In the genomic region with DNA sequence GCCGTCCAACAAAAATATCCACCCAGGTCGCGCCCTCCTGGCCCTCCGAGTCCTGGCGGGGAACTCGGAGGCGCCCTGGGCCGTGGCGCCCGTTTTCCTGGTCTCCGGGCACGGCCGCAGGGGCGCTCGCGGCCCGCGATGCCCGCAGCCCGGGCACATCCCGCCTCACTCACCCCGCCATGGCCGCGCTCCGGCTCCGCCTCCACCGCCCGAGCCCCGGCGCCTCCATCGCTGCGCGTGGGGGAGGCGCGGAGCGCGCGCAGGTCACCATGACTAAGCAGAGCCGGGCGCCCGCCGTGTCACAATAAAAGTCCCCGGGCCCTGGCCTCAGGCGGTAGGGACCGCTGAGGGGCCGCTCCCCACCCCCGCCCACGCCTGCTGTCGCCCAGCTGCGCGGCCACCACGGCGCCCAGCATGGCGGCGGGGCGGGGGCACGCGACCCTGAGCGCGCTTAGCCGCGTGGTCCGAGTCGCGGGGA, we compare ENCODE assay signal across 8 cellular contexts. TPM values are rescaled to one million over a fixed set of nuclear protein-coding genes. Genes with fewer than 3 reads are reported as not detected.
DNase-seq lines count a peak whose midpoint lies in the region; TF ChIP-seq lines count a peak whose summit lies in the region.

No MANE protein-coding gene starts in this region.

- no peaks in the 10 kb centered on the region for H4K20me1 ChIP-seq in neural cell (ENCODE audit: insufficient read depth)

- H3F3A ChIP-seq in neural cell (ENCODE audit: insufficient read depth, low read length, poor library complexity, severe bottlenecking) = no peaks in the 10 kb centered on the region

- peak overlapping the region; percentile 93 for H2AFZ ChIP-seq in neural cell (ENCODE audit: low read depth, low read length)

- DNase-seq in H7 (peak; percentile 98), M059J (ENCODE audit: low read depth) (peak; percentile 86), SHP77 (lab: John Stamatoyannopoulos, UW) (peak; percentile 82 to 93), fibroblast of the conjunctiva (ENCODE audit: low read depth) (peak; percentile 75)
- DNase-seq in activated effector memory CD4-positive, alpha-beta T cell treated with anti-CD3 and anti-CD28 coated beads, Interleukin-2, amount 50 U/mL, for 16 hours = peak; percentile 96

- H3K27me3 ChIP-seq in H7 (ENCODE audit: control insufficient read depth, insufficient read depth, low read length) = no peaks in the 10 kb centered on the region; the same call in 1 of the 2 replicates
- no peaks in the 10 kb centered on the region for H3K27me3 ChIP-seq in neural cell (ENCODE audit: insufficient read depth, low read depth, low read length)

- peaks cover 15% of the 10 kb centered on the region; the same call in 1 of the 2 replicates for H3K4me1 ChIP-seq in ES-I3 (ENCODE audit: insufficient read depth, low read length)

- no peaks in the 10 kb centered on the region for H3K27me3 Mint-ChIP-seq in stimulated activated naive CD8-positive, alpha-beta T cell treated with anti-CD3 and anti-CD28 coated beads, Interleukin-15, Interleukin-2, amounts not matched to agents 100 ng/mL and 50 ng/mL, for 24 hours

- peak; percentile 66 for TF ChIP-seq EP300 in neural cell (conservative IDR thresholded peaks at IDR 0.05; ENCODE audit: poor library complexity, severe bottlenecking)

- H3K9ac ChIP-seq in ES-I3 (ENCODE audit: low read depth, low read length) (peak overlapping the region; percentile 91), neural cell (ENCODE audit: low read length) (peak overlapping the region; percentile 87)

- no peaks in the 10 kb centered on the region for H3K9me3 ChIP-seq in ES-I3 (ENCODE audit: control insufficient read depth, insufficient read depth, low read length)
- H3K9me3 ChIP-seq in neural cell (ENCODE audit: low read length) = no peaks in the 10 kb centered on the region

- peak overlapping the region; percentile 58 for H3K27ac ChIP-seq in neural cell (ENCODE audit: low read length)

- peaks cover 37% of the 10 kb centered on the region for H3K4me1 Mint-ChIP-seq in stimulated activated naive CD8-positive, alpha-beta T cell treated with anti-CD3 and anti-CD28 coated beads, Interleukin-15, Interleukin-2, amounts not matched to agents 100 ng/mL and 50 ng/mL, for 24 hours (ENCODE audit: low read depth)

- no peaks in the 10 kb centered on the region for H3K9me2 ChIP-seq in neural cell (ENCODE audit: insufficient read depth, low read length)

- H3K79me2 ChIP-seq in neural cell (replicated peaks; ENCODE audit: insufficient read depth, low read length) = peaks cover 9% of the 10 kb centered on the region

- H3K36me3 ChIP-seq in ES-I3 (ENCODE audit: insufficient read depth, low read length) = 0 out of 2 replicates have a peak, but pooled peaks cover 4% of the 10 kb centered on the region
- peaks cover 14% of the 10 kb centered on the region for H3K36me3 ChIP-seq in H7 (replicated peaks; ENCODE audit: control insufficient read depth, insufficient read depth, low read length)
- no peaks in the 10 kb centered on the region for H3K36me3 ChIP-seq in neural cell (ENCODE audit: insufficient read depth, low read length)

- H3K4me2 ChIP-seq in neural cell (ENCODE audit: low read length) = no peak overlapping the region

- peak; percentile 33 for TF ChIP-seq CTCF in neural cell (IDR thresholded peaks at IDR 0.05; ENCODE audit: poor library complexity, severe bottlenecking)

- H3K4me3 ChIP-seq in H7 (ENCODE audit: insufficient read depth, low read depth, low read length) (peak overlapping the region; percentile 93), neural cell (ENCODE audit: low read length) (peak overlapping the region; percentile 95)

- peaks cover 26% of the 10 kb centered on the region for H3K36me3 Mint-ChIP-seq in stimulated activated naive CD8-positive, alpha-beta T cell treated with anti-CD3 and anti-CD28 coated beads, Interleukin-15, Interleukin-2, amounts not matched to agents 100 ng/mL and 50 ng/mL, for 24 hours (ENCODE audit: low read depth)

- peak overlapping the region; percentile 96 for H3K27ac Mint-ChIP-seq in stimulated activated naive CD8-positive, alpha-beta T cell treated with anti-CD3 and anti-CD28 coated beads, Interleukin-15, Interleukin-2, amounts not matched to agents 100 ng/mL and 50 ng/mL, for 24 hours

- no peak for TF ChIP-seq RAD21 in neural cell (conservative IDR thresholded peaks at IDR 0.05)

- no peaks in the 10 kb centered on the region for H3K9me3 Mint-ChIP-seq in stimulated activated naive CD8-positive, alpha-beta T cell treated with anti-CD3 and anti-CD28 coated beads, Interleukin-15, Interleukin-2, amounts not matched to agents 100 ng/mL and 50 ng/mL, for 24 hours

- H3K4me3 Mint-ChIP-seq in stimulated activated naive CD8-positive, alpha-beta T cell treated with anti-CD3 and anti-CD28 coated beads, Interleukin-15, Interleukin-2, amounts not matched to agents 100 ng/mL and 50 ng/mL, for 24 hours = peak overlapping the region; percentile 96

TF ChIP-seq in neural cell, 6 proteins besides CTCF, POLR2A, EP300 and RAD21:
- TF ChIP-seq, protein P1, sequence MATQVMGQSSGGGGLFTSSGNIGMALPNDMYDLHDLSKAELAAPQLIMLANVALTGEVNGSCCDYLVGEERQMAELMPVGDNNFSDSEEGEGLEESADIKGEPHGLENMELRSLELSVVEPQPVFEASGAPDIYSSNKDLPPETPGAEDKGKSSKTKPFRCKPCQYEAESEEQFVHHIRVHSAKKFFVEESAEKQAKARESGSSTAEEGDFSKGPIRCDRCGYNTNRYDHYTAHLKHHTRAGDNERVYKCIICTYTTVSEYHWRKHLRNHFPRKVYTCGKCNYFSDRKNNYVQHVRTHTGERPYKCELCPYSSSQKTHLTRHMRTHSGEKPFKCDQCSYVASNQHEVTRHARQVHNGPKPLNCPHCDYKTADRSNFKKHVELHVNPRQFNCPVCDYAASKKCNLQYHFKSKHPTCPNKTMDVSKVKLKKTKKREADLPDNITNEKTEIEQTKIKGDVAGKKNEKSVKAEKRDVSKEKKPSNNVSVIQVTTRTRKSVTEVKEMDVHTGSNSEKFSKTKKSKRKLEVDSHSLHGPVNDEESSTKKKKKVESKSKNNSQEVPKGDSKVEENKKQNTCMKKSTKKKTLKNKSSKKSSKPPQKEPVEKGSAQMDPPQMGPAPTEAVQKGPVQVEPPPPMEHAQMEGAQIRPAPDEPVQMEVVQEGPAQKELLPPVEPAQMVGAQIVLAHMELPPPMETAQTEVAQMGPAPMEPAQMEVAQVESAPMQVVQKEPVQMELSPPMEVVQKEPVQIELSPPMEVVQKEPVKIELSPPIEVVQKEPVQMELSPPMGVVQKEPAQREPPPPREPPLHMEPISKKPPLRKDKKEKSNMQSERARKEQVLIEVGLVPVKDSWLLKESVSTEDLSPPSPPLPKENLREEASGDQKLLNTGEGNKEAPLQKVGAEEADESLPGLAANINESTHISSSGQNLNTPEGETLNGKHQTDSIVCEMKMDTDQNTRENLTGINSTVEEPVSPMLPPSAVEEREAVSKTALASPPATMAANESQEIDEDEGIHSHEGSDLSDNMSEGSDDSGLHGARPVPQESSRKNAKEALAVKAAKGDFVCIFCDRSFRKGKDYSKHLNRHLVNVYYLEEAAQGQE (IDR thresholded peaks at IDR 0.05; ENCODE audit: borderline replicate concordance) = no peak
- TF ChIP-seq MXI1 (conservative IDR thresholded peaks at IDR 0.05; ENCODE audit: poor library complexity, severe bottlenecking) = peak; percentile 78
- peak; percentile 39 for TF ChIP-seq TAF1 (IDR thresholded peaks at IDR 0.05; ENCODE audit: low read depth)
- TF ChIP-seq EZH2 (IDR thresholded peaks at IDR 0.05; ENCODE audit: borderline replicate concordance, insufficient read depth, low read length, poor library complexity, severe bottlenecking) = no peak
- peak; percentile 29 for TF ChIP-seq SMC3 (conservative IDR thresholded peaks at IDR 0.05; ENCODE audit: poor library complexity)
- peak; percentile 55 for TF ChIP-seq POLR2AphosphoS5 (IDR thresholded peaks at IDR 0.05)

RNA-seq across cellular contexts. Expression of a gene that starts 0.6 kb away (rescaled TPM):
- total RNA-seq in H7 (2014; rRNA removed; shearing (Covaris generic)) = 80.2 and 82.3 TPM in 2 replicates
- total RNA-seq in M059J (2014; rRNA removed; shearing (Covaris generic)) = 39.8 and 75.4 TPM in 2 replicates
- 39.0 and 47.9 TPM in 2 replicates for polyA plus RNA-seq in neural cell
- 39.2 and 46.7 TPM in 2 replicates for polyA minus RNA-seq in neural cell

RNA-seq across cellular contexts. Expression of a gene that starts 14.7 kb away (rescaled TPM):
- total RNA-seq in H7 (2014; rRNA removed; shearing (Covaris generic)) = 14.7 and 16.1 TPM in 2 replicates
- 10.3 and 11.9 TPM in 2 replicates for total RNA-seq in M059J (2014; rRNA removed; shearing (Covaris generic))
- polyA plus RNA-seq in neural cell = not detected in 2 replicates
- not detected in 2 replicates for polyA minus RNA-seq in neural cell

RNA-seq across cellular contexts. Expression of a gene that starts 41.1 kb away (rescaled TPM):
- total RNA-seq in H7 (2014; rRNA removed; shearing (Covaris generic)) = 95.6 and 105 TPM in 2 replicates
- total RNA-seq in M059J (2014; rRNA removed; shearing (Covaris generic)) = 24.3 and 40.1 TPM in 2 replicates
- polyA plus RNA-seq in neural cell = 50.2 and 59.3 TPM in 2 replicates
- 38.4 and 54.3 TPM in 2 replicates for polyA minus RNA-seq in neural cell

Comparison
In these comparisons a context has a peak if more than half of its experiments do, and no peak if none do; other contexts are left out.
1. Peak in every context shown above with its lines: DNase-seq, H3K4me3 ChIP-seq and H3K27ac ChIP-seq.